Comparison of ENCODE assay signal across 8 cellular contexts in the genomic region with DNA sequence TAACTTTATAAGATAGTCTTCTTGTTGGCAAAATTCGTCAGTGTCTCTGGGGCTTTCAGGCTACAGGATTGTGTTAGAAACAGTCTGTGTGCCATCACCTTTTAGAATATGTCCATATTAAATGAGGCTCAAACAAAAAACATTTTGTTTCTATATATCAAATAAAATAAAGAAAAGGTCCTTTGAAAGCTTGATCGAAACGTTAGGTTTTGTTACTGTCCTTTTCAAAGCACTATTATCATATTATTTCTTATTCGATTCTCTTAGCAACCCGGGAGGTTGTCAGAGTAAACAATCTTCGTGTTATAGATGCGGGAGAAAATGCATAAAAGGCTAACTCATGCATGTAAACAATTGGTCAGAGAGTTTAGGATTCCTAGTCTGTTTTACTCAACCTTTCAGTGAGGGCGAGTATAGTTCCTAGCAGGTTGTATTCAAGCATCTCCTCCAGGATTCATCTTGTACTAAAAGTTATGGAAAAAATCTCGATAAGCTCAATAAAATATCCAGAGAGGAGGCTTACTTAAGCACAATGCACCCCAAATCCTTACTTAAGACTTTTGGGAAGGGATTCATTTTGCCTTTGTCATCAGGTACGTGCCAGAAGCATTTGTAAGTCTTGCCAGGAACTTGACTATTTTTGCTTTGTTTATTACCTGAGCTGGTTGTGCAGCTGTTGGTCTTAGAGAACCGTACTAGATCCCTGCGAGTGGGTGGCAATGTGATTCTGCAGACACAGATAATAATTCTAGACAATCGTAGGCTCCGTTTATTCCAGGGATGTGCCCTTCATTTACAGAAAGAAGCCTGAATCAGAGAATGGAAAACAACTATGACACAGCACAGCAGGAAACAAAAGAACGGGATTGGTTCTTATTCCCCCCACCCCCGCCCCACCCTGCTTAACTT.
DNase-seq lines count a peak whose midpoint lies in the region; ATAC-seq, FAIRE-seq and TF ChIP-seq lines count a peak whose summit lies in the region.

No MANE protein-coding gene starts in this region.

- H3K36me3 ChIP-seq in iPS-15b (ENCODE audit: control insufficient read depth, insufficient read depth, low read length) = no peaks in the 10 kb centered on the region
- no peaks in the 10 kb centered on the region for H3K36me3 ChIP-seq in suprapubic skin

- H3K4me3 ChIP-seq in iPS-15b (ENCODE audit: low read depth, low read length) (peak overlapping the region; percentile 8), suprapubic skin (no peak overlapping the region)

- H3K9me3 Mint-ChIP-seq in activated CD8-positive, alpha-beta memory T cell treated with anti-CD3 and anti-CD28 coated beads, Interleukin-2, amount 10 ng/mL, durations not matched to agents 7 days and 5 days (ENCODE audit: low read depth) = no peaks in the 10 kb centered on the region

- peak overlapping the region; percentile 28 for H3K4me3 Mint-ChIP-seq in activated CD8-positive, alpha-beta memory T cell treated with anti-CD3 and anti-CD28 coated beads, Interleukin-2, amount 10 ng/mL, durations not matched to agents 7 days and 5 days

- WGBS in suprapubic skin = 64% methylated on average over 16 of the region's 16 CpGs

- TF ChIP-seq CTCF in suprapubic skin (IDR thresholded peaks at IDR 0.05) = no peak

- peak overlapping the region; percentile 70 for H3K9ac ChIP-seq in iPS-15b (ENCODE audit: low read depth, low read length)

- CTCF ChIA-PET in activated CD8-positive, alpha-beta memory T cell treated with anti-CD3 and anti-CD28 coated beads, Interleukin-2, amount 10 ng/mL, durations not matched to agents 7 days and 5 days (lab: Charles Lee) = interaction anchor here (0.9 to 2.9 kb wide), 10 partner anchors 12 to 175 kb away, joined by 3 to 13 read pairs (median 4); no protein-coding TSS in a partner anchor

- FAIRE-seq in TTC549 (lab: Jason Lieb, UNC) = peak; percentile 73

- H3K4me1 Mint-ChIP-seq in activated CD8-positive, alpha-beta memory T cell treated with anti-CD3 and anti-CD28 coated beads, Interleukin-2, amount 10 ng/mL, durations not matched to agents 7 days and 5 days = peaks cover 78% of the 10 kb centered on the region

- H3K9me3 ChIP-seq in iPS-15b (ENCODE audit: control insufficient read depth, insufficient read depth, low read length) (no peaks in the 10 kb centered on the region), suprapubic skin (no peaks in the 10 kb centered on the region)

- no peak for TF ChIP-seq POLR2A in suprapubic skin (IDR thresholded peaks at IDR 0.05)

- H3K27me3 ChIP-seq in iPS-15b (ENCODE audit: control insufficient read depth, insufficient read depth, low read length) (no peaks in the 10 kb centered on the region), suprapubic skin (no peaks in the 10 kb centered on the region)

- no peak for TF ChIP-seq EP300 in suprapubic skin (IDR thresholded peaks at IDR 0.05)

- no peak for ATAC-seq in activated CD8-positive, alpha-beta memory T cell treated with anti-CD3 and anti-CD28 coated beads, Interleukin-2, amount 10 ng/mL, durations not matched to agents 7 days and 5 days
- no peak for ATAC-seq in GM19351 (IDR thresholded peaks at IDR 0.05; ENCODE audit: unreplicated experiment)

- peak overlapping the region; percentile 56 for H3K27ac ChIP-seq in suprapubic skin

- no peak for DNase-seq in activated CD8-positive, alpha-beta memory T cell treated with anti-CD3 and anti-CD28 coated beads, Interleukin-2, amount 10 ng/mL, durations not matched to agents 7 days and 5 days
- DNase-seq in activated CD8-positive, alpha-beta memory T cell treated with anti-CD3 and anti-CD28 coated beads for 24 hours = no peak
- DNase-seq in suprapubic skin (ENCODE audit: low spot score in 2 of 2) (peak; percentile 15 to 17), superior temporal gyrus (ENCODE audit: extremely low spot score) (no peak), NCI-H69 (lab: John Stamatoyannopoulos, UW) (no peak)

- H3K36me3 Mint-ChIP-seq in activated CD8-positive, alpha-beta memory T cell treated with anti-CD3 and anti-CD28 coated beads, Interleukin-2, amount 10 ng/mL, durations not matched to agents 7 days and 5 days = no peaks in the 10 kb centered on the region

- peaks cover 29% of the 10 kb centered on the region for H3K4me1 ChIP-seq in iPS-15b (ENCODE audit: control insufficient read depth, insufficient read depth, low read length)
- peaks cover 47% of the 10 kb centered on the region for H3K4me1 ChIP-seq in suprapubic skin

- no peaks in the 10 kb centered on the region for H3K27me3 Mint-ChIP-seq in activated CD8-positive, alpha-beta memory T cell treated with anti-CD3 and anti-CD28 coated beads, Interleukin-2, amount 10 ng/mL, durations not matched to agents 7 days and 5 days

- peak overlapping the region; percentile 95 for H3K27ac Mint-ChIP-seq in activated CD8-positive, alpha-beta memory T cell treated with anti-CD3 and anti-CD28 coated beads, Interleukin-2, amount 10 ng/mL, durations not matched to agents 7 days and 5 days

Comparison
In these comparisons a context has a peak if more than half of its experiments do, and no peak if none do; other contexts are left out.
1. DNase-seq: peak in suprapubic skin (2 of 2); none in activated CD8-positive, alpha-beta memory T cell treated with anti-CD3 and anti-CD28 coated beads, Interleukin-2, amount 10 ng/mL, durations not matched to agents 7 days and 5 days (single experiment), activated CD8-positive, alpha-beta memory T cell treated with anti-CD3 and anti-CD28 coated beads for 24 hours (single experiment), superior temporal gyrus (single experiment) and NCI-H69 (single experiment).